ENCODE assay signal across 8 cellular contexts in genomic region chr2:10400568-10400977, GRCh38. TPM values are rescaled to one million over a fixed set of nuclear protein-coding genes. Genes with fewer than 3 reads are reported as not detected.
DNase-seq lines count a peak whose midpoint lies in the region; ATAC-seq and TF ChIP-seq lines count a peak whose summit lies in the region.

No MANE protein-coding gene starts in this region.

- TF ChIP-seq CTCF in RWPE2 (IDR thresholded peaks at IDR 0.05; ENCODE audit: poor library complexity, severe bottlenecking) (no peak), esophagus muscularis mucosa (IDR thresholded peaks at IDR 0.05) (no peak)

- H3K9me3 ChIP-seq in RWPE2 (ENCODE audit: severe bottlenecking) (no peaks in the 10 kb centered on the region), esophagus muscularis mucosa (no peaks in the 10 kb centered on the region)

- ATAC-seq in GM19463 (IDR thresholded peaks at IDR 0.05; ENCODE audit: unreplicated experiment), result peak; percentile 83
- ATAC-seq in RWPE2 (ENCODE audit: low read depth), result no peak
- ATAC-seq in GM21360 (IDR thresholded peaks at IDR 0.05; ENCODE audit: unreplicated experiment), result no peak

- H3K4me1 ChIP-seq in RWPE2 (ENCODE audit: insufficient read depth, poor library complexity, severe bottlenecking) (peaks cover 24% of the 10 kb centered on the region), esophagus muscularis mucosa (peaks cover 40 to 67% (median 52%) of the 10 kb centered on the region in 4 donors)

- H3K36me3 ChIP-seq in RWPE2 (ENCODE audit: low read depth), result no peaks in the 10 kb centered on the region; the same call in 1 of the 2 replicates
- H3K36me3 ChIP-seq in esophagus muscularis mucosa, result no peaks in the 10 kb centered on the region

- H3K27me3 ChIP-seq in RWPE2 (ENCODE audit: insufficient read depth, poor library complexity, severe bottlenecking), result no peaks in the 10 kb centered on the region
- H3K27me3 ChIP-seq in esophagus muscularis mucosa, result no peaks in the 10 kb centered on the region

- no peak for TF ChIP-seq EP300 in esophagus muscularis mucosa (IDR thresholded peaks at IDR 0.05)

- H3K4me3 ChIP-seq in RWPE2 (ENCODE audit: severe bottlenecking) (no peak overlapping the region), esophagus muscularis mucosa (no peak overlapping the region)

- H3K27ac ChIP-seq in RWPE2 (ENCODE audit: poor library complexity, severe bottlenecking), result peak overlapping the region; percentile 95
- peak overlapping the region; percentile 37 to 63 (median 52) for H3K27ac ChIP-seq in esophagus muscularis mucosa (replicated peaks in 1 of 4)

- WGBS in esophagus muscularis mucosa, result no CpG with 5 or more reads among the region's 11 CpGs

- DNase-seq in RWPE2 (ENCODE audit: low spot score) (no peak), esophagus muscularis mucosa (ENCODE audit: extremely low spot score) (no peak), DMS 273 treated with DMSO at 0.1 percent for 48 hours (lab: John Stamatoyannopoulos, UW) (no peak), ureter (ENCODE audit: low spot score) (no peak)
- peak; percentile 35 to 71 for DNase-seq in stimulated activated CD4-positive, alpha-beta T cell treated with anti-CD3 and anti-CD28 coated beads, Interleukin-2, amount 100 ng/mL, for 24 hours
- no peak for DNase-seq in stimulated activated naive CD4-positive, alpha-beta T cell (lab: John Stamatoyannopoulos, UW)

- no peak for TF ChIP-seq POLR2A in esophagus muscularis mucosa (IDR thresholded peaks at IDR 0.05; ENCODE audit: low read depth)

- intact Hi-C loops in esophagus muscularis mucosa (cut with DNase I), result no loop called here

RNA-seq across cellular contexts. Expression of gene ODC1, which starts 47.6 kb away (rescaled TPM):
- total RNA-seq in esophagus muscularis mucosa, result 100 to 1,000 TPM; 105 to 142 (median 121) TPM
- 85.3 TPM for total RNA-seq in ureter

Comparison
In these comparisons a context has a peak if more than half of its experiments do, and no peak if none do; other contexts are left out.
1. DNase-seq: peak in stimulated activated CD4-positive, alpha-beta T cell treated with anti-CD3 and anti-CD28 coated beads, Interleukin-2, amount 100 ng/mL, for 24 hours (2 of 2); none in RWPE2 (single experiment), esophagus muscularis mucosa (single experiment), DMS 273 treated with DMSO at 0.1 percent for 48 hours (single experiment), ureter (single experiment) and stimulated activated naive CD4-positive, alpha-beta T cell (0 of 6).